In genomic region chr2:236208281-236208900, GRCh38 we compare ENCODE assay signal across 27 cellular contexts. TPM values are rescaled to one million over a fixed set of nuclear protein-coding genes. Genes with fewer than 3 reads are reported as not detected.
"Had no signal": no experiment of that assay in that cellular context is flagged by ENCODE, and none has a peak within 500 bp of the region (broad histone marks: within the 10 kb centered on the region; RNA-seq: fewer than 3 reads in every experiment).

No MANE protein-coding gene starts in this region.

- H3K4me1 Mint-ChIP-seq: activated CD4-positive, alpha-beta memory T cell treated with anti-CD3 and anti-CD28 coated beads, Interleukin-2, amount 10 ng/mL, durations not matched to agents 7 days and 5 days; activated CD4-positive, alpha-beta T cell treated with anti-CD3 and anti-CD28 coated beads, Interleukin-2, amount 10 ng/mL, durations not matched to agents 24 days and 14 days; activated naive CD8-positive, alpha-beta T cell treated with anti-CD3 and anti-CD28 coated beads, Interleukin-2, amount 10 ng/mL, durations not matched to agents 7 days and 5 days; stimulated activated naive B cell treated with anti-CD40 and anti-IgM and Interleukin-4, amounts not matched to agents 10 μg/mL and 1 μg/mL and 100 μg/mL, for 72 hours had no signal

- H2AFZ ChIP-seq: hepatocyte had no signal

- H3K36me3 ChIP-seq: left ventricle myocardium inferior, right lobe of liver, transverse colon, vagina had no signal

- H3K27me3 ChIP-seq: hepatocyte, right lobe of liver, vagina had no signal

- DNase-seq: activated CD4-positive, alpha-beta memory T cell treated with anti-CD3 and anti-CD28 coated beads, Interleukin-2, amount 10 ng/mL, durations not matched to agents 7 days and 5 days; activated CD4-positive, alpha-beta T cell treated with anti-CD3 and anti-CD28 coated beads, Interleukin-2, amount 10 ng/mL, durations not matched to agents 24 days and 14 days; activated effector memory CD4-positive, alpha-beta T cell treated with Interleukin-2 at 50 U/mL for 16 hours; activated naive CD4-positive, alpha-beta T cell treated with anti-CD3 and anti-CD28 coated beads for 36 hours; activated naive CD8-positive, alpha-beta T cell treated with anti-CD3 and anti-CD28 coated beads, Interleukin-2, amount 10 ng/mL, durations not matched to agents 7 days and 5 days; activated T-cell treated with anti-CD3 and anti-CD28 coated beads, Interleukin-2, amount 50 U/mL, for 72 hours; amniotic stem cell; foreskin keratinocyte; kidney glomerular epithelial cell; left ventricle myocardium inferior; occipital lobe; right lobe of liver; stimulated activated CD4-positive, alpha-beta T cell treated with anti-CD3 and anti-CD28 coated beads, Interleukin-2, amount 100 ng/mL, for 24 hours; stimulated activated naive B cell treated with anti-CD40 and anti-IgM and Interleukin-4, amounts not matched to agents 10 μg/mL and 1 μg/mL and 100 μg/mL, for 72 hours; transverse colon had no signal

- H3K9me3 ChIP-seq: transverse colon, vagina had no signal

- H3K27me3 Mint-ChIP-seq: activated CD4-positive, alpha-beta memory T cell treated with anti-CD3 and anti-CD28 coated beads, Interleukin-2, amount 10 ng/mL, durations not matched to agents 7 days and 5 days had no signal

- H3K27ac Mint-ChIP-seq: activated CD4-positive, alpha-beta memory T cell treated with anti-CD3 and anti-CD28 coated beads, Interleukin-2, amount 10 ng/mL, durations not matched to agents 7 days and 5 days; activated CD4-positive, alpha-beta T cell treated with anti-CD3 and anti-CD28 coated beads, Interleukin-2, amount 10 ng/mL, durations not matched to agents 24 days and 14 days; activated naive CD4-positive, alpha-beta T cell treated with anti-CD3 and anti-CD28 coated beads for 36 hours; activated naive CD8-positive, alpha-beta T cell treated with anti-CD3 and anti-CD28 coated beads, Interleukin-2, amount 10 ng/mL, durations not matched to agents 7 days and 5 days; activated T-cell treated with anti-CD3 and anti-CD28 coated beads, Interleukin-2, amount 50 U/mL, for 72 hours; natural killer cell treated with Interleukin-12 subunit alpha and Interleukin-12 subunit beta and Interleukin-15 and Interleukin-18, amount 100 ng/mL, for 72 hours; stimulated activated naive B cell treated with anti-CD40 and anti-IgM and Interleukin-4, amounts not matched to agents 10 μg/mL and 1 μg/mL and 100 μg/mL, for 72 hours had no signal

- H3K4me2 ChIP-seq: hepatocyte had no signal

- H3K4me3 ChIP-seq: hepatocyte, left ventricle myocardium inferior, right lobe of liver, skin epidermis, transverse colon, vagina had no signal

- H3K79me2 ChIP-seq: hepatocyte had no signal

- H3K4me1 ChIP-seq: foreskin keratinocyte, left ventricle myocardium inferior, right lobe of liver, transverse colon, vagina had no signal

- H3K9me3 Mint-ChIP-seq: activated CD4-positive, alpha-beta memory T cell treated with anti-CD3 and anti-CD28 coated beads, Interleukin-2, amount 10 ng/mL, durations not matched to agents 7 days and 5 days; activated CD4-positive, alpha-beta T cell treated with anti-CD3 and anti-CD28 coated beads, Interleukin-2, amount 10 ng/mL, durations not matched to agents 24 days and 14 days; natural killer cell treated with Interleukin-12 subunit alpha and Interleukin-12 subunit beta and Interleukin-15 and Interleukin-18, amount 100 ng/mL, for 72 hours had no signal

- H3K4me3 Mint-ChIP-seq: activated CD4-positive, alpha-beta memory T cell treated with anti-CD3 and anti-CD28 coated beads, Interleukin-2, amount 10 ng/mL, durations not matched to agents 7 days and 5 days; activated CD4-positive, alpha-beta T cell treated with anti-CD3 and anti-CD28 coated beads, Interleukin-2, amount 10 ng/mL, durations not matched to agents 24 days and 14 days; activated naive CD4-positive, alpha-beta T cell treated with anti-CD3 and anti-CD28 coated beads for 36 hours; activated naive CD8-positive, alpha-beta T cell treated with anti-CD3 and anti-CD28 coated beads, Interleukin-2, amount 10 ng/mL, durations not matched to agents 7 days and 5 days; activated T-cell treated with anti-CD3 and anti-CD28 coated beads, Interleukin-2, amount 50 U/mL, for 72 hours; natural killer cell treated with Interleukin-12 subunit alpha and Interleukin-12 subunit beta and Interleukin-15 and Interleukin-18, amount 100 ng/mL, for 72 hours; stimulated activated naive B cell treated with anti-CD40 and anti-IgM and Interleukin-4, amounts not matched to agents 10 μg/mL and 1 μg/mL and 100 μg/mL, for 72 hours had no signal

- H3K36me3 Mint-ChIP-seq: activated naive CD8-positive, alpha-beta T cell treated with anti-CD3 and anti-CD28 coated beads, Interleukin-2, amount 10 ng/mL, durations not matched to agents 7 days and 5 days; natural killer cell treated with Interleukin-12 subunit alpha and Interleukin-12 subunit beta and Interleukin-15 and Interleukin-18, amount 100 ng/mL, for 72 hours had no signal

- H3K27ac ChIP-seq: foreskin keratinocyte, hepatocyte, left ventricle myocardium inferior, right lobe of liver, skin epidermis, transverse colon, vagina, VCaP had no signal

- ATAC-seq: activated CD4-positive, CD25-positive, alpha-beta regulatory T cell treated with anti-CD3 and anti-CD28 coated beads, Interleukin-2, amount 50 U/mL, for 24 hours; activated T-cell treated with anti-CD3 and anti-CD28 coated beads, Interleukin-2, amount 50 U/mL, for 72 hours; foreskin keratinocyte; natural killer cell treated with Interleukin-12 subunit alpha and Interleukin-12 subunit beta and Interleukin-15 and Interleukin-18, amount 100 ng/mL, for 72 hours; right lobe of liver; stimulated activated naive B cell treated with anti-CD40 and anti-IgM and Interleukin-4, amounts not matched to agents 10 μg/mL and 1 μg/mL and 100 μg/mL, for 72 hours had no signal

RNA-seq across cellular contexts. Expression of gene GBX2, which starts 40.2 kb away (rescaled TPM):
- total RNA-seq: activated CD4-positive, alpha-beta memory T cell treated with anti-CD3 and anti-CD28 coated beads, Interleukin-2, amount 10 ng/mL, durations not matched to agents 7 days and 5 days; activated CD4-positive, alpha-beta T cell treated with anti-CD3 and anti-CD28 coated beads, Interleukin-2, amount 10 ng/mL, durations not matched to agents 24 days and 14 days; activated naive CD4-positive, alpha-beta T cell treated with anti-CD3 and anti-CD28 coated beads for 36 hours; activated naive CD8-positive, alpha-beta T cell treated with anti-CD3 and anti-CD28 coated beads, Interleukin-2, amount 10 ng/mL, durations not matched to agents 7 days and 5 days; activated T-cell treated with anti-CD3 and anti-CD28 coated beads, Interleukin-2, amount 50 U/mL, for 72 hours; bronchial epithelial cell; hepatocyte; left ventricle myocardium inferior; natural killer cell treated with Interleukin-12 subunit alpha and Interleukin-12 subunit beta and Interleukin-15 and Interleukin-18, amount 100 ng/mL, for 72 hours; occipital lobe; posterior vena cava; right lobe of liver; T-helper 2 cell treated with Interferon-gamma antibody and Interleukin-4, amounts not matched to agents 100 ng/mL and 5 ng/mL, for 36 hours; temporal lobe; transverse colon; vagina had no signal

RNA-seq across cellular contexts. Expression of gene ASB18, which starts 55.8 kb away (rescaled TPM):
- total RNA-seq: activated CD4-positive, alpha-beta memory T cell treated with anti-CD3 and anti-CD28 coated beads, Interleukin-2, amount 10 ng/mL, durations not matched to agents 7 days and 5 days; activated CD4-positive, alpha-beta T cell treated with anti-CD3 and anti-CD28 coated beads, Interleukin-2, amount 10 ng/mL, durations not matched to agents 24 days and 14 days; activated naive CD4-positive, alpha-beta T cell treated with anti-CD3 and anti-CD28 coated beads for 36 hours; activated naive CD8-positive, alpha-beta T cell treated with anti-CD3 and anti-CD28 coated beads, Interleukin-2, amount 10 ng/mL, durations not matched to agents 7 days and 5 days; activated T-cell treated with anti-CD3 and anti-CD28 coated beads, Interleukin-2, amount 50 U/mL, for 72 hours; bronchial epithelial cell; epithelial cell of proximal tubule; foreskin keratinocyte; glomerular endothelial cell; hepatocyte; natural killer cell treated with Interleukin-12 subunit alpha and Interleukin-12 subunit beta and Interleukin-15 and Interleukin-18, amount 100 ng/mL, for 72 hours; posterior vena cava; right lobe of liver; T-helper 2 cell treated with Interferon-gamma antibody and Interleukin-4, amounts not matched to agents 100 ng/mL and 5 ng/mL, for 36 hours; temporal lobe; transverse colon; vagina had no signal
- polyA plus RNA-seq: foreskin keratinocyte, hepatocyte had no signal
